ENCODE assay signal across 1 cellular context in genomic region chr11:22702022-22702421, GRCh38.
TF ChIP-seq lines count a peak whose summit lies in the region.

No MANE protein-coding gene starts in this region.

TF ChIP-seq in GM23338, 12 proteins besides CTCF, POLR2A, EP300 and RAD21 (continued from another document):
- TF ChIP-seq, protein P1, sequence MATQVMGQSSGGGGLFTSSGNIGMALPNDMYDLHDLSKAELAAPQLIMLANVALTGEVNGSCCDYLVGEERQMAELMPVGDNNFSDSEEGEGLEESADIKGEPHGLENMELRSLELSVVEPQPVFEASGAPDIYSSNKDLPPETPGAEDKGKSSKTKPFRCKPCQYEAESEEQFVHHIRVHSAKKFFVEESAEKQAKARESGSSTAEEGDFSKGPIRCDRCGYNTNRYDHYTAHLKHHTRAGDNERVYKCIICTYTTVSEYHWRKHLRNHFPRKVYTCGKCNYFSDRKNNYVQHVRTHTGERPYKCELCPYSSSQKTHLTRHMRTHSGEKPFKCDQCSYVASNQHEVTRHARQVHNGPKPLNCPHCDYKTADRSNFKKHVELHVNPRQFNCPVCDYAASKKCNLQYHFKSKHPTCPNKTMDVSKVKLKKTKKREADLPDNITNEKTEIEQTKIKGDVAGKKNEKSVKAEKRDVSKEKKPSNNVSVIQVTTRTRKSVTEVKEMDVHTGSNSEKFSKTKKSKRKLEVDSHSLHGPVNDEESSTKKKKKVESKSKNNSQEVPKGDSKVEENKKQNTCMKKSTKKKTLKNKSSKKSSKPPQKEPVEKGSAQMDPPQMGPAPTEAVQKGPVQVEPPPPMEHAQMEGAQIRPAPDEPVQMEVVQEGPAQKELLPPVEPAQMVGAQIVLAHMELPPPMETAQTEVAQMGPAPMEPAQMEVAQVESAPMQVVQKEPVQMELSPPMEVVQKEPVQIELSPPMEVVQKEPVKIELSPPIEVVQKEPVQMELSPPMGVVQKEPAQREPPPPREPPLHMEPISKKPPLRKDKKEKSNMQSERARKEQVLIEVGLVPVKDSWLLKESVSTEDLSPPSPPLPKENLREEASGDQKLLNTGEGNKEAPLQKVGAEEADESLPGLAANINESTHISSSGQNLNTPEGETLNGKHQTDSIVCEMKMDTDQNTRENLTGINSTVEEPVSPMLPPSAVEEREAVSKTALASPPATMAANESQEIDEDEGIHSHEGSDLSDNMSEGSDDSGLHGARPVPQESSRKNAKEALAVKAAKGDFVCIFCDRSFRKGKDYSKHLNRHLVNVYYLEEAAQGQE (IDR thresholded peaks at IDR 0.05; ENCODE audit: unreplicated experiment), result no peak
